In the genomic region with DNA sequence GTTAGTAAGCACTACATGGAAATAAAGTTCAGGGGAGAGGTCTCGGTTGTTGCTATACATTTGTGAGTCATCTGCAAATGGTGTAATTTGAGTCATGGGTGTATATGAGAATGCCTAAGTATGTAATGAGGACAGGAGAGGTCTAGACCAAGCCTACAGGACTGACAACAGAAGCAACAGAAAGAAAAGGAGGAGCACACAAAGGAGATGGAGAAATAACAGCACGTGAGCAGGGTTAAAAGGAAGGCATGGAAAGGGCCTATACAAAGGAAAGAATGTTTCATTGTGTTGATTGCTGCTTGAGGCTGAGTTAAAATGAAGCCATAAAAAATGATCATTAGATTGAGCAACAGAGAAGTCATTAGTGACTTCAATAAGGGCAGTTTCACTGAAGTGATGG, we compare ENCODE assay signal across 26 cellular contexts. TPM values are rescaled to one million over a fixed set of nuclear protein-coding genes. Genes with fewer than 3 reads are reported as not detected.
DNase-seq lines count a peak whose midpoint lies in the region; ATAC-seq, FAIRE-seq and TF ChIP-seq lines count a peak whose summit lies in the region.
"Had no signal": no experiment of that assay in that cellular context is flagged by ENCODE, and none has a peak within 500 bp of the region (broad histone marks: within the 10 kb centered on the region; RNA-seq: fewer than 3 reads in every experiment).

No MANE protein-coding gene starts in this region.

- no peak overlapping the region for H3K27ac Mint-ChIP-seq in GM23338
- H3K27ac Mint-ChIP-seq: activated B cell treated with CpG ODN at 0.5 μM for 24 hours; activated CD4-positive, alpha-beta memory T cell treated with anti-CD3 and anti-CD28 coated beads for 36 hours; CD4-positive, CD25-positive, alpha-beta regulatory T cell; nephron progenitor cell; progenitor cell of endocrine pancreas; T-helper 2 cell treated with Interferon-gamma antibody and Interleukin-4, amounts not matched to agents 5 μg/mL and 100 μg/mL, for 36 hours had no signal

- no peak for ATAC-seq in GM23338
- no peak for ATAC-seq in GM21529 (IDR thresholded peaks at IDR 0.05; ENCODE audit: unreplicated experiment)
- ATAC-seq in GM18870 (IDR thresholded peaks at IDR 0.05; ENCODE audit: unreplicated experiment), result no peak
- ATAC-seq: K562 had no signal

- H3K4me3 Mint-ChIP-seq in GM23338, result no peak overlapping the region
- H3K4me3 Mint-ChIP-seq: activated B cell treated with CpG ODN at 0.5 μM for 24 hours; activated CD4-positive, alpha-beta memory T cell treated with anti-CD3 and anti-CD28 coated beads for 36 hours; CD4-positive, CD25-positive, alpha-beta regulatory T cell; nephron progenitor cell; T-helper 2 cell treated with Interferon-gamma antibody and Interleukin-4, amounts not matched to agents 5 μg/mL and 100 μg/mL, for 36 hours had no signal

- H3K9me2 ChIP-seq in GM23338 (ENCODE audit: insufficient read depth), result no peaks in the 10 kb centered on the region

- H3K36me3 ChIP-seq in GM23338 (ENCODE audit: insufficient read depth), result no peaks in the 10 kb centered on the region
- no peaks in the 10 kb centered on the region for H3K36me3 ChIP-seq in bronchial epithelial cell (ENCODE audit: control insufficient read depth, insufficient read depth, low read length)
- H3K36me3 ChIP-seq: Peyer's patch, thyroid gland had no signal

- DNase-seq in GM23338 (ENCODE audit: low spot score) (no peak), NCI-H748 (lab: John Stamatoyannopoulos, UW; ENCODE audit: unreplicated experiment) (peak; percentile 17), bronchial epithelial cell (ENCODE audit: low read depth) (peak; percentile 71), renal cortical epithelial cell (ENCODE audit: low read depth) (peak; percentile 68)
- no peak for DNase-seq in stimulated activated naive CD4-positive, alpha-beta T cell treated with Interleukin-2 at 50 U/mL for 16 hours (lab: John Stamatoyannopoulos, UW)
- DNase-seq: activated B cell treated with CpG ODN at 0.5 μM for 24 hours; activated CD4-positive, alpha-beta memory T cell treated with anti-CD3 and anti-CD28 coated beads for 36 hours; activated naive CD4-positive, alpha-beta T cell; CD4-positive, CD25-positive, alpha-beta regulatory T cell; effector memory CD4-positive, alpha-beta T cell; head of caudate nucleus; NCI-H1694 treated with DMSO at 0.1 percent for 48 hours; NCI-H446; nephron progenitor cell; NK-92 treated with Interleukin-12 subunit alpha and Interleukin-12 subunit beta, amount 100 ng/mL, for 24 hours; Peyer's patch; stimulated activated CD4-positive, alpha-beta T cell treated with anti-CD3 and anti-CD28 coated beads, Interleukin-2, amount 100 ng/mL, for 24 hours; stimulated activated naive CD4-positive, alpha-beta T cell; thyroid gland had no signal

- H3F3A ChIP-seq in GM23338 (replicated peaks; ENCODE audit: low read depth), result no peaks in the 10 kb centered on the region

- no peaks in the 10 kb centered on the region for H3K27me3 Mint-ChIP-seq in GM23338 (ENCODE audit: insufficient read depth, low read depth, poor library complexity)
- H3K27me3 Mint-ChIP-seq: activated CD4-positive, alpha-beta memory T cell treated with anti-CD3 and anti-CD28 coated beads for 36 hours; CD4-positive, CD25-positive, alpha-beta regulatory T cell had no signal

- no peaks in the 10 kb centered on the region for H3K79me2 ChIP-seq in GM23338 (replicated peaks; ENCODE audit: insufficient read depth)

- FAIRE-seq in bronchial epithelial cell (lab: Jason Lieb, UNC), result no peak
- FAIRE-seq: K562 had no signal

- H3K4me1 ChIP-seq in GM23338 (ENCODE audit: insufficient read depth), result no peaks in the 10 kb centered on the region
- H3K4me1 ChIP-seq: Peyer's patch, thyroid gland had no signal

- H3K27me3 ChIP-seq in GM23338 (ENCODE audit: insufficient read depth) (no peaks in the 10 kb centered on the region), bronchial epithelial cell (ENCODE audit: control insufficient read depth, insufficient read depth, low read length) (no peaks in the 10 kb centered on the region)
- H3K27me3 ChIP-seq: Peyer's patch, thyroid gland had no signal

- H3K36me3 Mint-ChIP-seq in GM23338 (ENCODE audit: low read depth), result peaks cover 4% of the 10 kb centered on the region; the same call in 2 of the 3 replicates
- H3K36me3 Mint-ChIP-seq: activated CD4-positive, alpha-beta memory T cell treated with anti-CD3 and anti-CD28 coated beads for 36 hours; CD4-positive, CD25-positive, alpha-beta regulatory T cell had no signal

- H3K4me3 ChIP-seq in GM23338 (no peak overlapping the region), bronchial epithelial cell (ENCODE audit: low read depth, low read length) (no peak overlapping the region)
- H3K4me3 ChIP-seq: K562, Peyer's patch, SK-N-MC, skin epidermis, thyroid gland had no signal

- H3K4me2 ChIP-seq in GM23338, result no peak overlapping the region

- H3K4me1 Mint-ChIP-seq in GM23338, result no peaks in the 10 kb centered on the region
- H3K4me1 Mint-ChIP-seq: activated B cell treated with CpG ODN at 0.5 μM for 24 hours; CD4-positive, CD25-positive, alpha-beta regulatory T cell had no signal

- peak overlapping the region; percentile 47; the same call in 1 of the 2 replicates for H2AFZ ChIP-seq in GM23338

- no peaks in the 10 kb centered on the region for H4K20me1 ChIP-seq in GM23338 (replicated peaks; ENCODE audit: insufficient read depth)

- no peak overlapping the region for H3K27ac ChIP-seq in GM23338 (ENCODE audit: low read depth)
- H3K27ac ChIP-seq: Peyer's patch, SK-N-MC, skin epidermis, thyroid gland had no signal

- TF ChIP-seq CTCF in GM23338 (conservative IDR thresholded peaks at IDR 0.05; ENCODE audit: low read depth in 2 of 2) (no peak), bronchial epithelial cell (IDR thresholded peaks at IDR 0.05; ENCODE audit: insufficient read depth, low read length, severe bottlenecking) (no peak)

- H3K9me3 Mint-ChIP-seq in GM23338, result peaks cover 12% of the 10 kb centered on the region
- H3K9me3 Mint-ChIP-seq: activated B cell treated with CpG ODN at 0.5 μM for 24 hours; T-helper 2 cell treated with Interferon-gamma antibody and Interleukin-4, amounts not matched to agents 5 μg/mL and 100 μg/mL, for 36 hours had no signal

TF ChIP-seq in GM23338, 12 proteins besides CTCF, POLR2A, EP300 and RAD21 (continues in another document):
- TF ChIP-seq EZH2phosphoT487 (IDR thresholded peaks at IDR 0.05; ENCODE audit: unreplicated experiment) (no peak), NANOG (IDR thresholded peaks at IDR 0.05; ENCODE audit: borderline replicate concordance) (no peak), EZH2 (IDR thresholded peaks at IDR 0.05; ENCODE audit: low read depth, unreplicated experiment) (no peak), JUNB (IDR thresholded peaks at IDR 0.05; ENCODE audit: unreplicated experiment) (no peak), POLR2AphosphoS5 (IDR thresholded peaks at IDR 0.05; ENCODE audit: low read depth) (no peak), ZNF114 (CRISPR knock-in tag; IDR thresholded peaks at IDR 0.05) (no peak), STAT1 (IDR thresholded peaks at IDR 0.05; ENCODE audit: unreplicated experiment) (no peak)
- TF ChIP-seq, protein P1, sequence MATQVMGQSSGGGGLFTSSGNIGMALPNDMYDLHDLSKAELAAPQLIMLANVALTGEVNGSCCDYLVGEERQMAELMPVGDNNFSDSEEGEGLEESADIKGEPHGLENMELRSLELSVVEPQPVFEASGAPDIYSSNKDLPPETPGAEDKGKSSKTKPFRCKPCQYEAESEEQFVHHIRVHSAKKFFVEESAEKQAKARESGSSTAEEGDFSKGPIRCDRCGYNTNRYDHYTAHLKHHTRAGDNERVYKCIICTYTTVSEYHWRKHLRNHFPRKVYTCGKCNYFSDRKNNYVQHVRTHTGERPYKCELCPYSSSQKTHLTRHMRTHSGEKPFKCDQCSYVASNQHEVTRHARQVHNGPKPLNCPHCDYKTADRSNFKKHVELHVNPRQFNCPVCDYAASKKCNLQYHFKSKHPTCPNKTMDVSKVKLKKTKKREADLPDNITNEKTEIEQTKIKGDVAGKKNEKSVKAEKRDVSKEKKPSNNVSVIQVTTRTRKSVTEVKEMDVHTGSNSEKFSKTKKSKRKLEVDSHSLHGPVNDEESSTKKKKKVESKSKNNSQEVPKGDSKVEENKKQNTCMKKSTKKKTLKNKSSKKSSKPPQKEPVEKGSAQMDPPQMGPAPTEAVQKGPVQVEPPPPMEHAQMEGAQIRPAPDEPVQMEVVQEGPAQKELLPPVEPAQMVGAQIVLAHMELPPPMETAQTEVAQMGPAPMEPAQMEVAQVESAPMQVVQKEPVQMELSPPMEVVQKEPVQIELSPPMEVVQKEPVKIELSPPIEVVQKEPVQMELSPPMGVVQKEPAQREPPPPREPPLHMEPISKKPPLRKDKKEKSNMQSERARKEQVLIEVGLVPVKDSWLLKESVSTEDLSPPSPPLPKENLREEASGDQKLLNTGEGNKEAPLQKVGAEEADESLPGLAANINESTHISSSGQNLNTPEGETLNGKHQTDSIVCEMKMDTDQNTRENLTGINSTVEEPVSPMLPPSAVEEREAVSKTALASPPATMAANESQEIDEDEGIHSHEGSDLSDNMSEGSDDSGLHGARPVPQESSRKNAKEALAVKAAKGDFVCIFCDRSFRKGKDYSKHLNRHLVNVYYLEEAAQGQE (IDR thresholded peaks at IDR 0.05; ENCODE audit: unreplicated experiment), result no peak
- TF ChIP-seq, protein P2, sequence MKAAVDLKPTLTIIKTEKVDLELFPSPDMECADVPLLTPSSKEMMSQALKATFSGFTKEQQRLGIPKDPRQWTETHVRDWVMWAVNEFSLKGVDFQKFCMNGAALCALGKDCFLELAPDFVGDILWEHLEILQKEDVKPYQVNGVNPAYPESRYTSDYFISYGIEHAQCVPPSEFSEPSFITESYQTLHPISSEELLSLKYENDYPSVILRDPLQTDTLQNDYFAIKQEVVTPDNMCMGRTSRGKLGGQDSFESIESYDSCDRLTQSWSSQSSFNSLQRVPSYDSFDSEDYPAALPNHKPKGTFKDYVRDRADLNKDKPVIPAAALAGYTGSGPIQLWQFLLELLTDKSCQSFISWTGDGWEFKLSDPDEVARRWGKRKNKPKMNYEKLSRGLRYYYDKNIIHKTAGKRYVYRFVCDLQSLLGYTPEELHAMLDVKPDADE (IDR thresholded peaks at IDR 0.05), result no peak

RNA-seq across cellular contexts. Expression of a gene that starts 28.0 kb away (rescaled TPM):
- 8.7 and 8.8 TPM in 2 replicates for total RNA-seq in GM23338 (2014; rRNA removed; shearing (Covaris generic))
- polyA plus RNA-seq in GM23338 (2016; fragmentation: Nextera tagmentation; extraction: Ambion mirVana), result 3.0 and 3.1 TPM in 2 replicates
- total RNA-seq in bronchial epithelial cell, result 2.1 and 4.0 TPM in 2 replicates
- 18.8 and 32.8 TPM in 2 replicates for total RNA-seq in renal cortical epithelial cell
- total RNA-seq: activated B cell treated with CpG ODN at 0.5 μM for 24 hours; activated CD4-positive, alpha-beta memory T cell treated with anti-CD3 and anti-CD28 coated beads for 36 hours; CD4-positive, CD25-positive, alpha-beta regulatory T cell; K562 had no signal
- polyA plus RNA-seq: CD4-positive, CD25-positive, alpha-beta regulatory T cell had no signal

RNA-seq across cellular contexts. Expression of a gene that starts 37.8 kb away (rescaled TPM):
- total RNA-seq in GM23338 (2014; rRNA removed; shearing (Covaris generic)), result 49.0 and 61.9 TPM in 2 replicates
- 41.9 and 42.2 TPM in 2 replicates for polyA plus RNA-seq in GM23338 (2016; fragmentation: Nextera tagmentation; extraction: Ambion mirVana)
- total RNA-seq in bronchial epithelial cell, result 2.2 and 3.4 TPM in 2 replicates
- total RNA-seq in renal cortical epithelial cell, result 5.9 and 9.9 TPM in 2 replicates
- total RNA-seq: activated CD4-positive, alpha-beta memory T cell treated with anti-CD3 and anti-CD28 coated beads for 36 hours; CD4-positive, CD25-positive, alpha-beta regulatory T cell had no signal

Comparison
In these comparisons a context has a peak if more than half of its experiments do, and no peak if none do; other contexts are left out.
1. DNase-seq: peak in NCI-H748 (single experiment), bronchial epithelial cell (single experiment) and renal cortical epithelial cell (single experiment); none in GM23338 (single experiment) and stimulated activated naive CD4-positive, alpha-beta T cell treated with Interleukin-2 at 50 U/mL for 16 hours (single experiment).